In genomic region chr4:1967512-1968149, GRCh38 we compare ENCODE assay signal across 22 cellular contexts. TPM values are rescaled to one million over a fixed set of nuclear protein-coding genes. Genes with fewer than 3 reads are reported as not detected.
DNase-seq lines count a peak whose midpoint lies in the region; ATAC-seq and TF ChIP-seq lines count a peak whose summit lies in the region.
"Had no signal": no experiment of that assay in that cellular context is flagged by ENCODE, and none has a peak within 500 bp of the region (broad histone marks: within the 10 kb centered on the region; RNA-seq: fewer than 3 reads in every experiment).

No MANE protein-coding gene starts in this region.

- WGBS in body of pancreas, 2 donors: 84 to 88% methylated on average over 5 of the region's 5 CpGs

- H3K27me3 ChIP-seq in CD8-positive, alpha-beta T cell (ENCODE audit: insufficient read depth, low read length): no peaks in the 10 kb centered on the region
- H3K27me3 ChIP-seq in body of pancreas: no peaks in the 10 kb centered on the region
- H3K27me3 ChIP-seq: gastroesophageal sphincter, left lung, right atrium auricular region, SJCRH30 had no signal

- CTCF ChIA-PET in CD8-positive, alpha-beta T cell (lab: Charles Lee): no interaction called here

- no peak for TF ChIP-seq POLR2A in body of pancreas (IDR thresholded peaks at IDR 0.05)

- H3K4me3 ChIP-seq in CD8-positive, alpha-beta T cell (ENCODE audit: low read depth, low read length): no peak overlapping the region
- no peak overlapping the region for H3K4me3 ChIP-seq in body of pancreas
- H3K4me3 ChIP-seq: gastroesophageal sphincter, GM12878, left lung, right atrium auricular region, SJCRH30 had no signal

- H3K9me3 Mint-ChIP-seq in CD8-positive, alpha-beta T cell: no peaks in the 10 kb centered on the region
- H3K9me3 Mint-ChIP-seq in memory B cell: no peaks in the 10 kb centered on the region

- peak overlapping the region; percentile 19 for H3K27ac Mint-ChIP-seq in CD8-positive, alpha-beta T cell
- peak overlapping the region; percentile 28 for H3K27ac Mint-ChIP-seq in memory B cell
- H3K27ac Mint-ChIP-seq: activated naive CD8-positive, alpha-beta T cell had no signal

- H3K4me1 Mint-ChIP-seq in CD8-positive, alpha-beta T cell (ENCODE audit: low read depth): no peaks in the 10 kb centered on the region
- H3K4me1 Mint-ChIP-seq in memory B cell: no peaks in the 10 kb centered on the region

- no peak overlapping the region for H3K4me3 Mint-ChIP-seq in CD8-positive, alpha-beta T cell
- no peak overlapping the region for H3K4me3 Mint-ChIP-seq in memory B cell
- H3K4me3 Mint-ChIP-seq: activated naive CD8-positive, alpha-beta T cell had no signal

- TF ChIP-seq CTCF in CD8-positive, alpha-beta T cell (IDR thresholded peaks at IDR 0.05): no peak
- TF ChIP-seq CTCF in body of pancreas (IDR thresholded peaks at IDR 0.05): no peak

- no peak for DNase-seq in CD8-positive, alpha-beta T cell
- peak; percentile 23 for DNase-seq in NCI-H510A treated with DMSO at 0.1 percent for 48 hours (lab: John Stamatoyannopoulos, UW)
- peak; percentile 15 for DNase-seq in astrocyte of the hippocampus (ENCODE audit: low read depth, low spot score)
- DNase-seq in memory B cell (ENCODE audit: low spot score in 2 of 2): no peak
- no peak for DNase-seq in midbrain (lab: John Stamatoyannopoulos, UW)
- no peak for DNase-seq in body of pancreas
- DNase-seq: activated CD8-positive, alpha-beta memory T cell treated with anti-CD3 and anti-CD28 coated beads, Interleukin-2, amount 50 U/mL, for 4 hours; AML-193; Calu3; GDM1; NCI-H187 treated with DMSO at 0.1 percent for 48 hours; NCI-H526; nucleus accumbens; substantia nigra had no signal

- no peaks in the 10 kb centered on the region for H3K4me1 ChIP-seq in CD8-positive, alpha-beta T cell (ENCODE audit: insufficient read depth, low read length)
- peaks cover 6% of the 10 kb centered on the region for H3K4me1 ChIP-seq in body of pancreas
- H3K4me1 ChIP-seq: gastroesophageal sphincter, left lung, right atrium auricular region, SJCRH30 had no signal

- POLR2A ChIA-PET in CD8-positive, alpha-beta T cell (lab: Charles Lee): interaction anchor here (0.6 kb wide), 1 partner anchor 10 kb away, joined by 4 read pairs; no protein-coding TSS in a partner anchor

- no peaks in the 10 kb centered on the region for H3K36me3 ChIP-seq in CD8-positive, alpha-beta T cell (ENCODE audit: insufficient read depth, low read length)
- H3K36me3 ChIP-seq in body of pancreas (replicated peaks in 1 of 2; ENCODE audit: insufficient read depth in 1 of 2, low read depth in 2 of 2): peaks cover 0 to 1% of the 10 kb centered on the region in 2 donors

- H3K36me3 Mint-ChIP-seq in CD8-positive, alpha-beta T cell: peaks cover 55% of the 10 kb centered on the region
- peaks cover 25% of the 10 kb centered on the region for H3K36me3 Mint-ChIP-seq in memory B cell

- H3K27me3 Mint-ChIP-seq in CD8-positive, alpha-beta T cell (ENCODE audit: low read depth): no peaks in the 10 kb centered on the region
- no peaks in the 10 kb centered on the region for H3K27me3 Mint-ChIP-seq in memory B cell
- H3K27me3 Mint-ChIP-seq: activated naive CD8-positive, alpha-beta T cell had no signal

- no peak overlapping the region for H3K27ac ChIP-seq in CD8-positive, alpha-beta T cell (ENCODE audit: low read depth, low read length)
- H3K27ac ChIP-seq in body of pancreas: no peak overlapping the region
- H3K27ac ChIP-seq: gastroesophageal sphincter, left lung, right atrium auricular region, SJCRH30 had no signal

- intact Hi-C loops in CD8-positive, alpha-beta T cell (cut with DNase I, micrococcal nuclease): no loop called here
- intact Hi-C loops in body of pancreas (cut with DNase I): no loop called here

- ATAC-seq in CD8-positive, alpha-beta T cell: no peak
- ATAC-seq in memory B cell (ENCODE audit: low read depth) (no peak), GM21515 (IDR thresholded peaks at IDR 0.05; ENCODE audit: unreplicated experiment) (no peak), GM21825 (IDR thresholded peaks at IDR 0.05; ENCODE audit: unreplicated experiment) (no peak), body of pancreas (no peak)
- ATAC-seq: gastroesophageal sphincter, GM12878, left lung had no signal

- no peaks in the 10 kb centered on the region for H3K9me3 ChIP-seq in CD8-positive, alpha-beta T cell (ENCODE audit: low read length)
- H3K9me3 ChIP-seq in body of pancreas: no peaks in the 10 kb centered on the region
- H3K9me3 ChIP-seq: gastroesophageal sphincter, left lung, right atrium auricular region, SJCRH30 had no signal

RNA-seq across cellular contexts. Expression of gene NELFA, which starts 41.1 kb away (rescaled TPM):
- 10 to 100 TPM; 39.0 to 45.8 TPM for total RNA-seq in CD8-positive, alpha-beta T cell
- total RNA-seq in body of pancreas: 10 to 100 TPM; 19.7 to 74.5 TPM

Comparison
In these comparisons a context has a peak if more than half of its experiments do, and no peak if none do; other contexts are left out.
1. DNase-seq: peak in NCI-H510A treated with DMSO at 0.1 percent for 48 hours (single experiment) and astrocyte of the hippocampus (single experiment); none in CD8-positive, alpha-beta T cell (0 of 7), memory B cell (0 of 2), midbrain (single experiment) and body of pancreas (0 of 4).